In genomic region chr20:18324596-18325089, GRCh38 we compare ENCODE assay signal across 18 cellular contexts. TPM values are rescaled to one million over a fixed set of nuclear protein-coding genes. Genes with fewer than 3 reads are reported as not detected.
A peak's percentile ranks its signal among the peaks of the same experiment; 100 is the strongest.
DNase-seq lines count a peak whose midpoint lies in the region; ATAC-seq and TF ChIP-seq lines count a peak whose summit lies in the region.
"Had no signal": no experiment of that assay in that cellular context is flagged by ENCODE, and none has a peak within 500 bp of the region (broad histone marks: within the 10 kb centered on the region; RNA-seq: fewer than 3 reads in every experiment).

No MANE protein-coding gene starts in this region.

- no peak overlapping the region for H2AK5ac ChIP-seq in mesendoderm (ENCODE audit: low read length)

- no peak for ATAC-seq in HG03159 (IDR thresholded peaks at IDR 0.05; ENCODE audit: unreplicated experiment)
- ATAC-seq: HCT116 had no signal

- H3K36me3 ChIP-seq in HUES6 (ENCODE audit: control insufficient read depth, insufficient read depth, low read length) (no peaks in the 10 kb centered on the region), mesendoderm (ENCODE audit: control insufficient read depth, insufficient read depth, low read length) (no peaks in the 10 kb centered on the region), spleen (no peaks in the 10 kb centered on the region)

- no peaks in the 10 kb centered on the region for H3K36me3 Mint-ChIP-seq in endothelial cell (ENCODE audit: low read depth, unreplicated experiment)

- H3K4ac ChIP-seq in mesendoderm (ENCODE audit: low read depth, low read length), result no peak overlapping the region

- peaks cover 14% of the 10 kb centered on the region for H3K9me3 ChIP-seq in HUES6 (ENCODE audit: control insufficient read depth, insufficient read depth, low read depth, low read length)
- H3K9me3 ChIP-seq in spleen, result peaks cover 0 to 36% (median 28%) of the 10 kb centered on the region in 8 donors

- H3K4me3 ChIP-seq in HUES6 (ENCODE audit: low read depth, low read length) (no peak overlapping the region), mesendoderm (ENCODE audit: low read length) (no peak overlapping the region), spleen (no peak overlapping the region)
- H3K4me3 ChIP-seq: BLaER1 had no signal

- H3K79me2 ChIP-seq in mesendoderm (ENCODE audit: control insufficient read depth, insufficient read depth, low read length), result no peaks in the 10 kb centered on the region

- no peak overlapping the region for H3K9ac ChIP-seq in HUES6 (ENCODE audit: low read length)
- H3K9ac ChIP-seq in mesendoderm (ENCODE audit: low read length), result no peak overlapping the region
- H3K9ac ChIP-seq: BLaER1 had no signal

- in situ Hi-C loops in ACHN (cut with HindIII; ENCODE audit: low pct_ligation_motif_present, low pct_unique_long_range_greater_than_20kb, low sequenced_read_pairs), result no loop called here

- H3K56ac ChIP-seq in mesendoderm (ENCODE audit: low read length), result no peak overlapping the region

- H2BK120ac ChIP-seq in mesendoderm (ENCODE audit: low read depth, low read length), result no peak overlapping the region

- no peak for TF ChIP-seq CTCF in endothelial cell (IDR thresholded peaks at IDR 0.05; ENCODE audit: unreplicated experiment)
- TF ChIP-seq CTCF in spleen (IDR thresholded peaks at IDR 0.05 in 8 of 11, conservative IDR thresholded peaks at IDR 0.05 in 3 of 11), result no peak

- no peak overlapping the region for H3K4me3 Mint-ChIP-seq in endothelial cell (ENCODE audit: unreplicated experiment)
- H3K4me3 Mint-ChIP-seq: CD4-positive, alpha-beta memory T cell had no signal

- no peak overlapping the region for H2BK5ac ChIP-seq in mesendoderm (ENCODE audit: low read length)

- H3K27me3 ChIP-seq in HUES6 (ENCODE audit: control insufficient read depth, insufficient read depth, low read length) (no peaks in the 10 kb centered on the region), mesendoderm (ENCODE audit: insufficient read depth, low read length, poor library complexity) (no peaks in the 10 kb centered on the region), spleen (replicated peaks in 1 of 7) (no peaks in the 10 kb centered on the region)
- H3K27me3 ChIP-seq: BLaER1 had no signal

- peaks cover 10% of the 10 kb centered on the region for H3K4me1 Mint-ChIP-seq in endothelial cell (ENCODE audit: unreplicated experiment)
- H3K4me1 Mint-ChIP-seq: CD4-positive, alpha-beta memory T cell had no signal

- no peak overlapping the region for H3K18ac ChIP-seq in mesendoderm (ENCODE audit: low read length)

- no peak overlapping the region for H4K8ac ChIP-seq in mesendoderm (ENCODE audit: low read depth, low read length)

- H3K9me3 Mint-ChIP-seq in endothelial cell (ENCODE audit: unreplicated experiment), result no peaks in the 10 kb centered on the region

- no peak overlapping the region for H3K23ac ChIP-seq in mesendoderm (ENCODE audit: low read length)

- no peak overlapping the region for H4K5ac ChIP-seq in mesendoderm (ENCODE audit: low read length)

- no peak overlapping the region for H2BK15ac ChIP-seq in mesendoderm (replicated peaks; ENCODE audit: low read depth)

- peak; percentile 5 for DNase-seq in ACHN
- no peak for DNase-seq in endothelial cell (ENCODE audit: low spot score)
- peak; percentile 24 for DNase-seq in mesendoderm
- DNase-seq in head of caudate nucleus, result no peak
- DNase-seq in spleen, result no peak
- DNase-seq: Calu3; CD4-positive, alpha-beta memory T cell; KBM-7; MV-4-11; NCI-H187 treated with DMSO at 0.1 percent for 48 hours; NCI-H226; NCI-H524 treated with DMSO at 0.1 percent for 48 hours; OCI-M1; Right ventricle myocardium superior had no signal

- H3K4me1 ChIP-seq in HUES6 (ENCODE audit: control insufficient read depth, insufficient read depth, low read length) (peaks cover 28% of the 10 kb centered on the region), mesendoderm (ENCODE audit: control insufficient read depth, low read depth, low read length) (no peaks in the 10 kb centered on the region), spleen (no peaks in the 10 kb centered on the region)
- H3K4me1 ChIP-seq: BLaER1 had no signal

- intact Hi-C loops in head of caudate nucleus (cut with DNase I), result no loop called here
- intact Hi-C loops in spleen (cut with DNase I; ENCODE audit: low total_unique reads), result no loop called here

- H3K79me1 ChIP-seq in mesendoderm (ENCODE audit: low read length), result no peaks in the 10 kb centered on the region

- peaks cover 2% of the 10 kb centered on the region for H3K27me3 Mint-ChIP-seq in endothelial cell (ENCODE audit: unreplicated experiment)
- H3K27me3 Mint-ChIP-seq: CD4-positive, alpha-beta memory T cell had no signal

- TF ChIP-seq POLR2A in spleen (IDR thresholded peaks at IDR 0.05), result no peak

- WGBS in mesendoderm (ENCODE audit: extremely low coverage, insufficient coverage, low lambda C conversion rate), result 100% methylated on average over 1 of the region's 3 CpGs
- 45 to 62% (median 55%) methylated on average over 3 of the region's 3 CpGs for WGBS in spleen, 5 donors

- no peak overlapping the region for H3K4me2 ChIP-seq in mesendoderm (ENCODE audit: low read length)
- H3K4me2 ChIP-seq: BLaER1 had no signal

- H3K27ac ChIP-seq in HUES6 (ENCODE audit: low read depth, low read length) (peak overlapping the region; percentile 95; the same call in 1 of the 2 replicates), mesendoderm (ENCODE audit: low read depth, low read length) (no peak overlapping the region), spleen (no peak overlapping the region)
- H3K27ac ChIP-seq: BLaER1 had no signal

- peak overlapping the region; percentile 8 for H3K27ac Mint-ChIP-seq in endothelial cell (ENCODE audit: unreplicated experiment)
- H3K27ac Mint-ChIP-seq: CD4-positive, alpha-beta memory T cell had no signal

RNA-seq across cellular contexts. Expression of gene ZNF133, which starts 36.3 kb away (rescaled TPM):
- 14.1 TPM for total RNA-seq in endothelial cell (ENCODE audit: unreplicated experiment)
- polyA plus RNA-seq in mesendoderm (2013, experiment 1 of 2), result 4.6 TPM
- 4.5 TPM for polyA plus RNA-seq in mesendoderm (2013, experiment 2 of 2)
- 10 to 100 TPM in 6 of 7 donors, 1 to 10 TPM in 1; 9.5 to 16.9 (median 15.0) TPM for total RNA-seq in spleen
- 10 to 100 TPM in 2 of 3 donors, 1 to 10 TPM in 1; 8.7 to 15.6 (median 12.2) TPM for polyA plus RNA-seq in spleen

Comparison
In these comparisons a context has a peak if more than half of its experiments do, and no peak if none do; other contexts are left out.
1. DNase-seq: peak in ACHN (single experiment) and mesendoderm (single experiment); none in endothelial cell (single experiment), head of caudate nucleus (0 of 42) and spleen (single experiment).